Comparison of ENCODE assay signal across 8 cellular contexts in the genomic region with DNA sequence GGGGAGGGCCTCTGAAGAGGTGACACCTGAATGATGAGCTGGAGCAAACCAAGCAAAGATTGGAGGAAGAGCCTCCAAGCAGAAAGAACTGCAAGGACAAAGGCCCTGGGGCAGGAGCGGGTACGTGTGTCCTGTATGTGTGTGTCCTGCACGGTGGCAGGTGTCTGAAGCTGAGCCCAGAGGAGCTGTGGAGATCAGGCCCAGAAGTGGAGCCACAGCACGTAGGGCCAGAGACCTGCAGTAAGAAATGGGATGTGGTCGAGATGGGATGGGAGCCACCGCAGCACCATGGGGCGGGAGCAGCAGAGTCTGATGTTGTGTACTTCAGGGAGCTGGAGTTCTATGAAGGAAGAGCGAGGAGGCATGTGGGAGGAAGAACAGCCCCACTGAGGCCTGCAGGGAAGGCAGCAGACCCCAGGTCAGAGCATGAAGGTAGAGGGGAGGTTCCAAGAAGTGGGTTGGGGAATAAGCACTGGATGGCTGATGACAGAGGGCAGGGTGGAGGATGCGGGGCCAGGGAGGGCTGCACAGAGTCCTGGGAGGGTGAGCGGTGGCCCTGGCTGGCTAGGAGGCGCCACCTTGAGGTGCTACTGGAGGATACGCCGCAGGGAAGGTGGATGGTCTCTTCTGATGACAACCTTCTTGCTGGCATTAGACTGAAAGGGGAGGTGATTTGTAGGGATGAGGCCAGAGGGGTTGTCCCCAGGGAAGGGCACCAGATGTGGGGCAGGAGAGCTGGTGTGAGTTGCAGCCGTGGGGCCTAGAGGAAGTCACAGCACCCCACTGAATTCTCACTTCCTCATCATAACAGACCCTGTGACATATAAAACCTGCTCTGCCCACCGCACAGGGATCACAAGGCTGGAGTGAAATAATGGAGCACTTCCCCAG. TPM values are rescaled to one million over a fixed set of nuclear protein-coding genes. Genes with fewer than 3 reads are reported as not detected.
DNase-seq lines count a peak whose midpoint lies in the region; ATAC-seq and TF ChIP-seq lines count a peak whose summit lies in the region.

No MANE protein-coding gene starts in this region.

- no peaks in the 10 kb centered on the region for H4K20me1 ChIP-seq in BLaER1
- H4K20me1 ChIP-seq in PC-3 (ENCODE audit: low read length), result no peaks in the 10 kb centered on the region

- CTCF ChIA-PET in PC-3 (lab: Charles Lee), result no interaction called here

- H3K27me3 ChIP-seq in BLaER1, result no peaks in the 10 kb centered on the region
- H3K27me3 ChIP-seq in PC-3 (ENCODE audit: low read length), result no peaks in the 10 kb centered on the region
- H3K27me3 ChIP-seq in heart left ventricle, result no peaks in the 10 kb centered on the region

- H3K4me1 ChIP-seq in BLaER1, result peaks cover 72% of the 10 kb centered on the region
- H3K4me1 ChIP-seq in PC-3 (ENCODE audit: insufficient read depth, low read length), result no peaks in the 10 kb centered on the region
- H3K4me1 ChIP-seq in heart left ventricle, result peaks cover 0 to 9% (median 0%) of the 10 kb centered on the region in 12 donors

- H3K79me2 ChIP-seq in PC-3 (ENCODE audit: low read length), result no peaks in the 10 kb centered on the region

- H3K27ac ChIP-seq in BLaER1 (peak overlapping the region; percentile 79), PC-3 (ENCODE audit: low read length) (no peak overlapping the region), heart left ventricle (no peak overlapping the region)

- no peaks in the 10 kb centered on the region for H3F3A ChIP-seq in PC-3 (ENCODE audit: low read length, unreplicated experiment)

- intact Hi-C loops in PC-3 (cut with micrococcal nuclease) (no loop called here), heart left ventricle (cut with DNase I) (loop anchor here (1.0 to 5.0 kb wide), 3 partner anchors 84 kb away; a partner anchor contains a TSS)

- POLR2A ChIA-PET in PC-3 (lab: Charles Lee; ENCODE audit: unreplicated experiment), result interaction anchor here (0.7 kb wide), 1 partner anchor 49 kb away, joined by 4 read pairs; no protein-coding TSS in a partner anchor

- H3K9me2 ChIP-seq in PC-3 (replicated peaks; ENCODE audit: low read length), result no peaks in the 10 kb centered on the region

- peak overlapping the region; percentile 21; the same call in 1 of the 2 replicates for H3K4me3 ChIP-seq in BLaER1
- H3K4me3 ChIP-seq in PC-3 (ENCODE audit: low read length), result no peak overlapping the region
- H3K4me3 ChIP-seq in heart left ventricle, result no peak overlapping the region

- H2AFZ ChIP-seq in PC-3 (ENCODE audit: low read length), result no peak overlapping the region

- peak; percentile 49 for ATAC-seq in GM18858 (IDR thresholded peaks at IDR 0.05; ENCODE audit: unreplicated experiment)
- ATAC-seq in HG03108 (IDR thresholded peaks at IDR 0.05; ENCODE audit: unreplicated experiment), result peak; percentile 46
- ATAC-seq in PC-3, result peak; percentile 30; the same call in 1 of the 2 replicates
- ATAC-seq in heart left ventricle, result peak; percentile 72 to 79 (median 78)

- peak; percentile 23 for DNase-seq in PC-3
- DNase-seq in activated effector memory CD4-positive, alpha-beta T cell treated with Interleukin-2 at 50 U/mL for 16 hours, result peak; percentile 28
- peak in 3 of 5 donors; percentile 38 to 74 (median 46) for DNase-seq in heart left ventricle
- DNase-seq in stimulated activated CD4-positive, alpha-beta T cell treated with anti-CD3 and anti-CD28 coated beads, Interleukin-12 subunit alpha, Interleukin-12 subunit beta, amount 100 ng/mL, for 4 hours, result peak; percentile 59
- DNase-seq in midbrain (lab: John Stamatoyannopoulos, UW), result no peak

- H3K9me3 ChIP-seq in BLaER1 (no peaks in the 10 kb centered on the region), PC-3 (ENCODE audit: low read length) (no peaks in the 10 kb centered on the region), heart left ventricle (no peaks in the 10 kb centered on the region)

- H3K4me2 ChIP-seq in BLaER1 (peak overlapping the region; percentile 82), PC-3 (ENCODE audit: low read length) (no peak overlapping the region)

- WGBS in heart left ventricle, 4 donors, result 64 to 66% (median 65%) methylated on average over 15 of the region's 15 CpGs

- H3K36me3 ChIP-seq in BLaER1, result peaks cover 8% of the 10 kb centered on the region
- H3K36me3 ChIP-seq in PC-3 (ENCODE audit: low read depth, low read length), result no peaks in the 10 kb centered on the region
- H3K36me3 ChIP-seq in heart left ventricle, result peaks cover 0 to 19% (median 10%) of the 10 kb centered on the region in 9 donors

- peak overlapping the region; percentile 56 for H3K9ac ChIP-seq in BLaER1
- H3K9ac ChIP-seq in PC-3 (ENCODE audit: low read length), result no peak overlapping the region

- no TSS peak for BruUV-seq in PC-3 (replicated peaks; lab: Mats Ljungman, UMichigan)

- no peak for TF ChIP-seq POLR2A in heart left ventricle (IDR thresholded peaks at IDR 0.05)

- TF ChIP-seq CTCF in PC-3 (conservative IDR thresholded peaks at IDR 0.05; ENCODE audit: low read depth, low read length) (peak; percentile 51), heart left ventricle (IDR thresholded peaks at IDR 0.05) (peak; percentile 41 to 67 (median 48))

RNA-seq across cellular contexts. Expression of a gene that starts 10.6 kb away (rescaled TPM):
- total RNA-seq in PC-3 (2014; rRNA removed) (not detected in 2 replicates), heart left ventricle (1 to 10 TPM in 2 of 9 donors, under 1 TPM in 5, not detected in 2; 0.23 to 3.1 (median 0.30) TPM)
- polyA plus RNA-seq in heart left ventricle, result under 1 TPM in 1 of 2 donors, not detected in 1; 0.32 TPM

RNA-seq across cellular contexts. Expression of a gene that starts 19.2 kb away (rescaled TPM):
- 50.1 and 54.9 TPM in 2 replicates for total RNA-seq in PC-3 (2014; rRNA removed)
- 100 to 1,000 TPM in 8 of 9 donors, 10 to 100 TPM in 1; 86.9 to 197 (median 117) TPM for total RNA-seq in heart left ventricle
- 100 to 1,000 TPM in 1 of 2 donors, 10 to 100 TPM in 1; 41.4 to 226 TPM for polyA plus RNA-seq in heart left ventricle

RNA-seq across cellular contexts. Expression of a gene that starts 38.2 kb away (rescaled TPM):
- total RNA-seq in PC-3 (2014; rRNA removed) (0.98 and 4.4 TPM in 2 replicates), heart left ventricle (10 to 100 TPM in 4 of 9 donors, 1 to 10 TPM in 5; 5.8 to 98.6 (median 9.9) TPM)
- polyA plus RNA-seq in heart left ventricle, result 10 to 100 TPM in 1 of 2 donors, 1 to 10 TPM in 1; 6.8 to 11.8 TPM
